In the genomic region with DNA sequence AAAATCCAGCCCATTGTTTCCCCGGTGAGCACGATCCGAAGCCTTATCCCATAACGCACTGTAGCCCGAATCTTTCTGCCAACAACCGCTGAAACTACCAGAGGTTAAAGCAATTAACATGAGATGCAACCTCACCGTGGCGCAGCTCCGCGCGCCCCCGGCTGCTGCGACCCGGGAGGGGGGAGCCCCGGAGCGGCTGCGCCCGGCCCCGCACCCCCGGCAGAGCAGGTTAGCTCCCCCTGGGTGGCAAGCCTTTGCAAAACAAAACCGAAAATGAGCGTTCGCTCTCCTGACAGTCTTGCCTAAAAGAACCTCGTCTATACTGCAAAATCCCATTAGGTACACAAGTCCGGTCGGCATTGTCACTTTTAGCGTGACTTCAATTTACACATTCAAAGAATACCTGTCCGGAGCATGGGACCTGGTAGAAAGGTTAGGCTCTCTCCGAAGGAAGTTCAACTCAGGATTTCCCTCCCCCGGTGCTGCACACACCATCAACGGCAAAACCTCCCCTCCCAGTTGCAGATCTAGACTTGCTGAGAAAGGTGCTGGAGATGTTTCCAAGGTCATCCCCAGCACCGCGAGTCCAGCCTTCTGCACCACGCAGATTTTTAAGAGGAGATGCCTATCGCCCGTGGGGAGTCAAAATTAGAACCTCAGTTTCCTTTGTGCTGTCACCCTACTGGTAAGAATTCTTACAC, we compare ENCODE assay signal across 8 cellular contexts.
A peak's percentile ranks its signal among the peaks of the same experiment; 100 is the strongest.
DNase-seq lines count a peak whose midpoint lies in the region; ATAC-seq lines count a peak whose summit lies in the region.

No MANE protein-coding gene starts in this region.

- H3K4me3 ChIP-seq in GM08714 (ENCODE audit: low read length) (peak overlapping the region; percentile 59), MG63 (peak overlapping the region; percentile 51)

- H3K27ac Mint-ChIP-seq in memory B cell: peak overlapping the region; percentile 88

- no peaks in the 10 kb centered on the region for H3K9me3 ChIP-seq in MG63

- DNase-seq in MG63: peak; percentile 26
- peak; percentile 47 to 49 for DNase-seq in activated CD4-positive, alpha-beta T cell treated with anti-CD3 and anti-CD28 coated beads, Interleukin-2, amount 50 U/mL, for 48 hours
- DNase-seq in ecto neural progenitor cell (ENCODE audit: low spot score): peak; percentile 54
- peak; percentile 49 to 67 for DNase-seq in memory B cell (ENCODE audit: low spot score in 2 of 2)
- peak; percentile 24 for DNase-seq in stimulated activated CD8-positive, alpha-beta memory T cell treated with anti-CD3 and anti-CD28 coated beads, Interleukin-15, amount 100 ng/mL, for 1 hour (ENCODE audit: low read depth)
- DNase-seq in GF-D8 (lab: John Stamatoyannopoulos, UW): no peak

- ATAC-seq in GM21825 (IDR thresholded peaks at IDR 0.05; ENCODE audit: unreplicated experiment): peak; percentile 69
- ATAC-seq in memory B cell (ENCODE audit: low read depth): peak; percentile 73

- H3K4me1 Mint-ChIP-seq in memory B cell: peaks cover 31% of the 10 kb centered on the region

- H3K36me3 Mint-ChIP-seq in memory B cell: no peaks in the 10 kb centered on the region

- H3K27me3 Mint-ChIP-seq in memory B cell: no peaks in the 10 kb centered on the region

- H3K36me3 ChIP-seq in MG63: no peaks in the 10 kb centered on the region

- H3K4me3 Mint-ChIP-seq in memory B cell: peak overlapping the region; percentile 90

- no peaks in the 10 kb centered on the region for H3K27me3 ChIP-seq in MG63

- H3K9me3 Mint-ChIP-seq in memory B cell: no peaks in the 10 kb centered on the region
